In genomic region chr17:19214962-19215860, GRCh38 we compare ENCODE assay signal across 9 cellular contexts. TPM values are rescaled to one million over a fixed set of nuclear protein-coding genes. Genes with fewer than 3 reads are reported as not detected.
DNase-seq lines count a peak whose midpoint lies in the region; ATAC-seq and TF ChIP-seq lines count a peak whose summit lies in the region.
"Not testable (repeated sequence)": the region's sequence is repeated elsewhere in the genome, so short reads cannot be mapped to it uniquely, and the experiment has no call there.
"Had no signal": no experiment of that assay in that cellular context is flagged by ENCODE, and none has a peak within 500 bp of the region (broad histone marks: within the 10 kb centered on the region; RNA-seq: fewer than 3 reads in every experiment).

No MANE protein-coding gene starts in this region.

- not testable (repeated sequence) for H3K9me3 ChIP-seq in right cardiac atrium (ENCODE audit: control insufficient read depth, low read length); mucosa of descending colon; upper lobe of right lung

- H3K79me2 ChIP-seq in GM23338 (replicated peaks; ENCODE audit: insufficient read depth), result not testable (repeated sequence)

- not testable (repeated sequence) for H3K27me3 ChIP-seq in GM23338 (ENCODE audit: insufficient read depth); right cardiac atrium (ENCODE audit: control insufficient read depth, insufficient read depth); upper lobe of right lung

- H3F3A ChIP-seq in GM23338 (replicated peaks; ENCODE audit: low read depth), result not testable (repeated sequence)

- not testable (repeated sequence) for H3K4me1 ChIP-seq in GM23338 (ENCODE audit: insufficient read depth); right cardiac atrium (ENCODE audit: control insufficient read depth, insufficient read depth, low read length); mucosa of descending colon (ENCODE audit: low read depth); upper lobe of right lung

- H3K4me1 Mint-ChIP-seq in GM23338; activated T-cell treated with anti-CD3 and anti-CD28 coated beads, Interleukin-2, amount 50 U/mL, for 4 hours (ENCODE audit: low read depth): not testable (repeated sequence)

- not testable (repeated sequence) for H3K9me3 Mint-ChIP-seq in GM23338; activated T-cell treated with anti-CD3 and anti-CD28 coated beads, Interleukin-2, amount 50 U/mL, for 4 hours

- H3K9me2 ChIP-seq in GM23338 (ENCODE audit: insufficient read depth), result not testable (repeated sequence)

- not testable (repeated sequence) for H3K4me3 ChIP-seq in GM23338; right cardiac atrium (ENCODE audit: low read length); mucosa of descending colon; upper lobe of right lung

- not testable (repeated sequence) for H2AFZ ChIP-seq in GM23338

- H3K27me3 Mint-ChIP-seq in GM23338 (ENCODE audit: insufficient read depth, low read depth, poor library complexity); activated T-cell treated with anti-CD3 and anti-CD28 coated beads, Interleukin-2, amount 50 U/mL, for 4 hours (ENCODE audit: low read depth): not testable (repeated sequence)

- TF ChIP-seq CTCF in GM23338 (conservative IDR thresholded peaks at IDR 0.05; ENCODE audit: low read depth in 2 of 2); mucosa of descending colon (IDR thresholded peaks at IDR 0.05); upper lobe of right lung (IDR thresholded peaks at IDR 0.05): not testable (repeated sequence)

- DNase-seq in GM23338 (ENCODE audit: low spot score); activated T-cell treated with anti-CD3 and anti-CD28 coated beads, Interleukin-2, amount 50 U/mL, for 4 hours; right cardiac atrium; mucosa of descending colon; sciatic nerve (ENCODE audit: low spot score); upper lobe of right lung: not testable (repeated sequence)

- not testable (repeated sequence) for H3K4me3 Mint-ChIP-seq in GM23338; activated T-cell treated with anti-CD3 and anti-CD28 coated beads, Interleukin-2, amount 50 U/mL, for 4 hours

- intact Hi-C loops in right cardiac atrium (cut with DNase I); mucosa of descending colon (cut with DNase I, micrococcal nuclease); sciatic nerve (cut with DNase I); upper lobe of right lung (cut with DNase I): not testable (repeated sequence)

- ATAC-seq in GM23338 (peak; percentile 88), SK-N-SH treated with all-trans-retinoic acid at 6 μM for 48 hours (peak; percentile 54; the same call in 2 of the 3 replicates), esophagus mucosa (peak; percentile 62), right cardiac atrium (peak; percentile 93 to 94), mucosa of descending colon (peak; percentile 77), sciatic nerve (peak; percentile 88), upper lobe of right lung (peak; percentile 90)
- ATAC-seq in activated T-cell treated with anti-CD3 and anti-CD28 coated beads, Interleukin-2, amount 50 U/mL, for 4 hours, result peak; percentile 34 to 49

- WGBS in right cardiac atrium, result no CpG with 5 or more reads among the region's 77 CpGs

- H3K4me2 ChIP-seq in GM23338, result not testable (repeated sequence)

- H3K36me3 Mint-ChIP-seq in GM23338 (ENCODE audit: low read depth); activated T-cell treated with anti-CD3 and anti-CD28 coated beads, Interleukin-2, amount 50 U/mL, for 4 hours (ENCODE audit: insufficient read depth): not testable (repeated sequence)

- not testable (repeated sequence) for H3K36me3 ChIP-seq in GM23338 (ENCODE audit: insufficient read depth); mucosa of descending colon (ENCODE audit: low read depth); upper lobe of right lung

- H4K20me1 ChIP-seq in GM23338 (replicated peaks; ENCODE audit: insufficient read depth), result not testable (repeated sequence)

- not testable (repeated sequence) for H3K27ac Mint-ChIP-seq in GM23338

- H3K27ac ChIP-seq in GM23338 (ENCODE audit: low read depth); right cardiac atrium (ENCODE audit: low read length); upper lobe of right lung: not testable (repeated sequence)

RNA-seq across cellular contexts. Expression of gene EPN2, which starts 22.0 kb away (rescaled TPM):
- total RNA-seq in GM23338 (2014; rRNA removed; shearing (Covaris generic)), result 28.7 and 34.0 TPM in 2 replicates
- 149 and 164 TPM in 2 replicates for polyA plus RNA-seq in GM23338 (2016; fragmentation: Nextera tagmentation; extraction: Ambion mirVana)
- 1 to 10 TPM; 6.1 to 9.5 (median 7.2) TPM for total RNA-seq in activated T-cell treated with anti-CD3 and anti-CD28 coated beads, Interleukin-2, amount 50 U/mL, for 4 hours
- total RNA-seq in esophagus mucosa, result 68.3 TPM
- 100 to 1,000 TPM in 3 of 4 donors, 10 to 100 TPM in 1; 83.3 to 138 (median 121) TPM for total RNA-seq in right cardiac atrium
- polyA plus RNA-seq in right cardiac atrium, result 50.2 TPM
- total RNA-seq in mucosa of descending colon, result 10 to 100 TPM; 32.6 to 75.8 (median 45.0) TPM
- total RNA-seq in sciatic nerve, result 76.6 TPM
- total RNA-seq in upper lobe of right lung, result 54.5 TPM
- polyA plus RNA-seq: CD14-positive monocyte had no signal

Comparison
In these comparisons a context has a peak if more than half of its experiments do, and no peak if none do; other contexts are left out.
1. ATAC-seq: peak in every context shown above with its lines; median percentile 94 in right cardiac atrium; 90 in upper lobe of right lung; 88 in GM23338; 88 in sciatic nerve; 77 in mucosa of descending colon; 62 in esophagus mucosa; 54 in SK-N-SH treated with all-trans-retinoic acid at 6 μM for 48 hours; 42 in activated T-cell treated with anti-CD3 and anti-CD28 coated beads, Interleukin-2, amount 50 U/mL, for 4 hours.